ENCODE assay signal across 1 cellular context in genomic region chr9:38761999-38762398, GRCh38.
TF ChIP-seq lines count a peak whose summit lies in the region.

No MANE protein-coding gene starts in this region.

TF ChIP-seq in SK-N-SH, 30 proteins besides CTCF, POLR2A, EP300 and RAD21:
- peak; percentile 28 for TF ChIP-seq CHD2 (IDR thresholded peaks at IDR 0.05; ENCODE audit: low read length, partially characterized antibody)
- TF ChIP-seq SMC3 (IDR thresholded peaks at IDR 0.05; ENCODE audit: low read depth, low read length): peak; percentile 8; the same call in 1 of the 2 replicates
- TF ChIP-seq MXI1 (IDR thresholded peaks at IDR 0.05; ENCODE audit: low read depth, low read length): 0 out of 2 replicates have a peak, but pooled peaks have one; percentile 22
- TF ChIP-seq RCOR1 (IDR thresholded peaks at IDR 0.05; ENCODE audit: low read length): peak; percentile 53; the same call in 1 of the 2 replicates
- TF ChIP-seq GATA2 (CRISPR knock-in tag; IDR thresholded peaks at IDR 0.05): peak; percentile 45; the same call in 1 of the 2 replicates
- no peak for TF ChIP-seq JUND (IDR thresholded peaks at IDR 0.05)
- peak; percentile 59; the same call in 1 of the 2 replicates for TF ChIP-seq FOXJ3 (CRISPR knock-in tag; IDR thresholded peaks at IDR 0.05)
- no peak for TF ChIP-seq EZH2phosphoT487 (IDR thresholded peaks at IDR 0.05; ENCODE audit: borderline replicate concordance, low read depth)
